ENCODE assay signal across 9 cellular contexts in genomic region chr15:87706001-87706400, GRCh38.
"Had no signal": no experiment of that assay in that cellular context is flagged by ENCODE, and none has a peak within 500 bp of the region (broad histone marks: within the 10 kb centered on the region; RNA-seq: fewer than 3 reads in every experiment).

No MANE protein-coding gene starts in this region.

- H3K4me3 ChIP-seq: GM23248, HAP-1 had no signal

- DNase-seq: GM23248, GOT3, H7, HFFc6, KBM-7 had no signal

- H3K9ac ChIP-seq: GM23248 had no signal

- ATAC-seq: HCT116, HepG2 had no signal

- H3K36me3 ChIP-seq: HAP-1 had no signal

- H3K27ac ChIP-seq: GM23248, HL-60 had no signal

- H2AFZ ChIP-seq: GM23248 had no signal
